30 cellular contexts compared by ENCODE assay signal in the genomic region with DNA sequence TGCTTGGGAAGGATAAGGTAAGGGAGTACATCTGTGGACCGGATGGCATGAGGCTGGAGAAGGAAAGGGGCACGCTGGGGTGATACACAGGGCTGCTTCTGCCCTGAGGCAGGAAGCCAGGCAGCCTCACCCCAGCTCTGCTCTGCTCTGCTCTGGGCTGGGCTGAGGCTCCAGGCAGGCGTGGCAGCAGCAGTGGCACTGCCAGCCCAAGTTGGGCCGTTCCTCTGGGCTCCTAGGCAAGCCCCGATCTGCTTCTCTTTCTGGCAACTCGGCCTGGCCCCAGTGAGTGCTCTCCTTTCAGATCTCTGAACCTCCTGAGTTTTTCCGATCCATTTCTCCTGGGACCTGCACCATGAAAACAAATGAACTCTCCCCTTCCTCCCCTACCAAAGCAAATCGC. TPM values are rescaled to one million over a fixed set of nuclear protein-coding genes. Genes with fewer than 3 reads are reported as not detected.
DNase-seq lines count a peak whose midpoint lies in the region; ATAC-seq and TF ChIP-seq lines count a peak whose summit lies in the region.
"Had no signal": no experiment of that assay in that cellular context is flagged by ENCODE, and none has a peak within 500 bp of the region (broad histone marks: within the 10 kb centered on the region; RNA-seq: fewer than 3 reads in every experiment).

No MANE protein-coding gene starts in this region.

- peaks cover 34% of the 10 kb centered on the region for H3K4me1 Mint-ChIP-seq in activated naive CD4-positive, alpha-beta T cell treated with anti-CD3 and anti-CD28 coated beads, Interleukin-2, amount 10 ng/mL, durations not matched to agents 7 days and 5 days
- H3K4me1 Mint-ChIP-seq in activated naive CD4-positive, alpha-beta T cell treated with anti-CD3 and anti-CD28 coated beads for 36 hours (ENCODE audit: low read depth): peaks cover 9% of the 10 kb centered on the region
- H3K4me1 Mint-ChIP-seq in neural progenitor cell: peaks cover 32% of the 10 kb centered on the region
- H3K4me1 Mint-ChIP-seq: stimulated activated memory B cell treated with anti-CD40 and anti-IgM and Interleukin-4, amounts not matched to agents 10 μg/mL and 1 μg/mL and 100 μg/mL, for 72 hours had no signal

- peak overlapping the region; percentile 54 for H3K27ac Mint-ChIP-seq in activated naive CD4-positive, alpha-beta T cell treated with anti-CD3 and anti-CD28 coated beads, Interleukin-2, amount 10 ng/mL, durations not matched to agents 7 days and 5 days
- no peak overlapping the region for H3K27ac Mint-ChIP-seq in activated naive CD4-positive, alpha-beta T cell treated with anti-CD3 and anti-CD28 coated beads for 36 hours
- H3K27ac Mint-ChIP-seq in neural progenitor cell: peak overlapping the region; percentile 40
- H3K27ac Mint-ChIP-seq: activated CD8-positive, alpha-beta T cell treated with anti-CD3 and anti-CD28 coated beads, Interleukin-2, amount 10 ng/mL, durations not matched to agents 7 days and 5 days; HFFc6; stimulated activated memory B cell treated with anti-CD40 and anti-IgM and Interleukin-4, amounts not matched to agents 10 μg/mL and 1 μg/mL and 100 μg/mL, for 72 hours had no signal

- no peaks in the 10 kb centered on the region for H3K27me3 Mint-ChIP-seq in activated naive CD4-positive, alpha-beta T cell treated with anti-CD3 and anti-CD28 coated beads, Interleukin-2, amount 10 ng/mL, durations not matched to agents 7 days and 5 days
- no peaks in the 10 kb centered on the region for H3K27me3 Mint-ChIP-seq in activated naive CD4-positive, alpha-beta T cell treated with anti-CD3 and anti-CD28 coated beads for 36 hours (ENCODE audit: low read depth)
- H3K27me3 Mint-ChIP-seq in neural progenitor cell (ENCODE audit: insufficient read depth, low read depth): peaks cover 11% of the 10 kb centered on the region
- H3K27me3 Mint-ChIP-seq: CD4-positive, alpha-beta memory T cell; naive thymus-derived CD8-positive, alpha-beta T cell; stimulated activated memory B cell treated with anti-CD40 and anti-IgM and Interleukin-4, amounts not matched to agents 10 μg/mL and 1 μg/mL and 100 μg/mL, for 72 hours had no signal

- H3K9me3 ChIP-seq in neural progenitor cell (ENCODE audit: low read depth): no peaks in the 10 kb centered on the region
- H3K9me3 ChIP-seq in vagina: no peaks in the 10 kb centered on the region
- no peaks in the 10 kb centered on the region for H3K9me3 ChIP-seq in OCI-LY7 (ENCODE audit: low read length)
- H3K9me3 ChIP-seq: breast epithelium, suprapubic skin, uterus had no signal

- BruUV-seq in OCI-LY7 (replicated peaks; lab: Mats Ljungman, UMichigan): no TSS peak

- H3K36me3 Mint-ChIP-seq in activated naive CD4-positive, alpha-beta T cell treated with anti-CD3 and anti-CD28 coated beads, Interleukin-2, amount 10 ng/mL, durations not matched to agents 7 days and 5 days: peaks cover 26% of the 10 kb centered on the region
- peaks cover 11% of the 10 kb centered on the region for H3K36me3 Mint-ChIP-seq in activated naive CD4-positive, alpha-beta T cell treated with anti-CD3 and anti-CD28 coated beads for 36 hours (ENCODE audit: low read depth)
- peaks cover 14% of the 10 kb centered on the region for H3K36me3 Mint-ChIP-seq in neural progenitor cell

- no peak overlapping the region for H3K9ac ChIP-seq in neural progenitor cell
- H3K9ac ChIP-seq: parathyroid adenoma had no signal

- no peaks in the 10 kb centered on the region for H4K20me1 ChIP-seq in neural progenitor cell (ENCODE audit: low read depth)
- no peaks in the 10 kb centered on the region for H4K20me1 ChIP-seq in OCI-LY7 (ENCODE audit: insufficient read depth, low read length)

- no peaks in the 10 kb centered on the region for H3F3A ChIP-seq in neural progenitor cell (ENCODE audit: low read depth)

- DNase-seq in activated naive CD4-positive, alpha-beta T cell treated with anti-CD3 and anti-CD28 coated beads, Interleukin-2, amount 10 ng/mL, durations not matched to agents 7 days and 5 days: no peak
- no peak for DNase-seq in activated naive CD4-positive, alpha-beta T cell treated with anti-CD3 and anti-CD28 coated beads for 36 hours
- no peak for DNase-seq in dorsolateral prefrontal cortex
- no peak for DNase-seq in neural progenitor cell (ENCODE audit: low spot score)
- no peak for DNase-seq in vagina (ENCODE audit: extremely low spot score in 2 of 2)
- DNase-seq in DMS 273 treated with DMSO at 0.1 percent for 48 hours (lab: John Stamatoyannopoulos, UW): no peak
- no peak for DNase-seq in OCI-LY7 (ENCODE audit: low spot score)
- DNase-seq: activated CD4-positive, alpha-beta T cell treated with anti-CD3 and anti-CD28 coated beads for 1 hour; activated CD8-positive, alpha-beta T cell treated with anti-CD3 and anti-CD28 coated beads, Interleukin-2, amount 10 ng/mL, durations not matched to agents 7 days and 5 days; activated effector memory CD4-positive, alpha-beta T cell treated with Interleukin-2 at 50 U/mL for 16 hours; CD4-positive, alpha-beta memory T cell; cortex of kidney; GOT3; HFFc6; KG1; midbrain; NCI-H1417 treated with DMSO at 0.1 percent for 48 hours; NCI-H446; OCI-M1; stimulated activated CD4-positive, alpha-beta T cell treated with anti-CD3 and anti-CD28 coated beads, Interleukin-4, amount 100 ng/mL, for 24 hours; uterus had no signal

- no peaks in the 10 kb centered on the region for H3K4me1 ChIP-seq in neural progenitor cell
- peaks cover 55% of the 10 kb centered on the region for H3K4me1 ChIP-seq in vagina
- no peaks in the 10 kb centered on the region for H3K4me1 ChIP-seq in OCI-LY7 (ENCODE audit: insufficient read depth, low read length, poor library complexity, severe bottlenecking)
- H3K4me1 ChIP-seq: breast epithelium, parathyroid adenoma had no signal

- POLR2A ChIA-PET in OCI-LY7 (lab: Charles Lee): no interaction called here

- H3K79me2 ChIP-seq in neural progenitor cell (ENCODE audit: low read depth): no peaks in the 10 kb centered on the region
- no peaks in the 10 kb centered on the region for H3K79me2 ChIP-seq in OCI-LY7 (ENCODE audit: insufficient read depth, low read depth, low read length)

- intact Hi-C loops in activated naive CD4-positive, alpha-beta T cell treated with anti-CD3 and anti-CD28 coated beads for 36 hours (cut with micrococcal nuclease): no loop called here
- intact Hi-C loops in dorsolateral prefrontal cortex (cut with DNase I) (no loop called here), vagina (cut with DNase I) (loop anchor here (10.0 kb wide), 1 partner anchor 231 kb away; the partner anchor contains the start of genes COG4 and SF3B3), OCI-LY7 (cut with micrococcal nuclease; ENCODE audit: unreplicated experiment) (no loop called here)

- H3K36me3 ChIP-seq in neural progenitor cell (no peaks in the 10 kb centered on the region), vagina (no peaks in the 10 kb centered on the region), OCI-LY7 (ENCODE audit: insufficient read depth, low read length) (peaks cover 14% of the 10 kb centered on the region)
- H3K36me3 ChIP-seq: breast epithelium, uterus had no signal

- H3K27ac ChIP-seq in dorsolateral prefrontal cortex: peak overlapping the region in 54 of 59 donors; percentile 13 to 92 (median 76)
- no peak overlapping the region for H3K27ac ChIP-seq in neural progenitor cell
- H3K27ac ChIP-seq in vagina: peak overlapping the region; percentile 58
- no peak overlapping the region for H3K27ac ChIP-seq in OCI-LY7 (ENCODE audit: low read depth, low read length, poor library complexity, severe bottlenecking)
- H3K27ac ChIP-seq: breast epithelium, parathyroid adenoma, suprapubic skin, uterus had no signal

- CTCF ChIA-PET in activated naive CD4-positive, alpha-beta T cell treated with anti-CD3 and anti-CD28 coated beads, Interleukin-2, amount 10 ng/mL, durations not matched to agents 7 days and 5 days (lab: Charles Lee): no interaction called here
- CTCF ChIA-PET in activated naive CD4-positive, alpha-beta T cell treated with anti-CD3 and anti-CD28 coated beads for 36 hours (lab: Charles Lee): interaction anchor here (1.0 to 1.2 kb wide), 2 partner anchors 15 to 77 kb away, joined by 3 read pairs; no protein-coding TSS in a partner anchor
- CTCF ChIA-PET in OCI-LY7 (lab: Charles Lee; ENCODE audit: unreplicated experiment): no interaction called here

- no peak for ATAC-seq in GM19395 (IDR thresholded peaks at IDR 0.05; ENCODE audit: unreplicated experiment)
- ATAC-seq: activated CD8-positive, alpha-beta T cell treated with anti-CD3 and anti-CD28 coated beads, Interleukin-2, amount 10 ng/mL, durations not matched to agents 7 days and 5 days; naive thymus-derived CD8-positive, alpha-beta T cell; right cardiac atrium; Right ventricle myocardium inferior; SK-N-SH treated with all-trans-retinoic acid at 6 μM for 48 hours; stimulated activated memory B cell treated with anti-CD40 and anti-IgM and Interleukin-4, amounts not matched to agents 10 μg/mL and 1 μg/mL and 100 μg/mL, for 72 hours had no signal

- H3K27me3 ChIP-seq in dorsolateral prefrontal cortex: no peaks in the 10 kb centered on the region
- H3K27me3 ChIP-seq in neural progenitor cell: no peaks in the 10 kb centered on the region
- no peaks in the 10 kb centered on the region for H3K27me3 ChIP-seq in vagina
- H3K27me3 ChIP-seq: breast epithelium, suprapubic skin, uterus had no signal

- TF ChIP-seq POLR2A in vagina (IDR thresholded peaks at IDR 0.05): no peak

- H3K4me3 ChIP-seq in dorsolateral prefrontal cortex (no peak overlapping the region), neural progenitor cell (no peak overlapping the region), vagina (no peak overlapping the region), OCI-LY7 (ENCODE audit: low read depth, low read length, poor library complexity, severe bottlenecking) (no peak overlapping the region)
- H3K4me3 ChIP-seq: breast epithelium, suprapubic skin, uterus had no signal

- H3K9me3 Mint-ChIP-seq in activated naive CD4-positive, alpha-beta T cell treated with anti-CD3 and anti-CD28 coated beads, Interleukin-2, amount 10 ng/mL, durations not matched to agents 7 days and 5 days: no peaks in the 10 kb centered on the region
- H3K9me3 Mint-ChIP-seq in activated naive CD4-positive, alpha-beta T cell treated with anti-CD3 and anti-CD28 coated beads for 36 hours: no peaks in the 10 kb centered on the region
- H3K9me3 Mint-ChIP-seq in neural progenitor cell: no peaks in the 10 kb centered on the region
- H3K9me3 Mint-ChIP-seq: CD4-positive, alpha-beta memory T cell; HFFc6; naive thymus-derived CD8-positive, alpha-beta T cell; stimulated activated memory B cell treated with anti-CD40 and anti-IgM and Interleukin-4, amounts not matched to agents 10 μg/mL and 1 μg/mL and 100 μg/mL, for 72 hours had no signal

- TF ChIP-seq CTCF in dorsolateral prefrontal cortex (IDR thresholded peaks at IDR 0.05 in 54 of 56, conservative IDR thresholded peaks at IDR 0.05 in 2 of 56; ENCODE audit: low read depth in 1 of 56, partially characterized antibody in 56 of 56) (no peak), neural progenitor cell (IDR thresholded peaks at IDR 0.05) (no peak), vagina (IDR thresholded peaks at IDR 0.05) (no peak), OCI-LY7 (conservative IDR thresholded peaks at IDR 0.05; ENCODE audit: low read length) (no peak)

- H3K4me2 ChIP-seq in neural progenitor cell (no peak overlapping the region), OCI-LY7 (ENCODE audit: low read length) (no peak overlapping the region)

- no peak overlapping the region for H2AFZ ChIP-seq in neural progenitor cell (replicated peaks)
- no peak overlapping the region for H2AFZ ChIP-seq in OCI-LY7 (ENCODE audit: low read length)
- H2AFZ ChIP-seq: parathyroid adenoma had no signal

- H3K9me2 ChIP-seq in OCI-LY7 (ENCODE audit: insufficient read depth, low read length): no peaks in the 10 kb centered on the region

- H3K4me3 Mint-ChIP-seq in activated naive CD4-positive, alpha-beta T cell treated with anti-CD3 and anti-CD28 coated beads, Interleukin-2, amount 10 ng/mL, durations not matched to agents 7 days and 5 days: no peak overlapping the region
- no peak overlapping the region for H3K4me3 Mint-ChIP-seq in activated naive CD4-positive, alpha-beta T cell treated with anti-CD3 and anti-CD28 coated beads for 36 hours
- H3K4me3 Mint-ChIP-seq in neural progenitor cell: no peak overlapping the region
- H3K4me3 Mint-ChIP-seq: activated CD8-positive, alpha-beta T cell treated with anti-CD3 and anti-CD28 coated beads, Interleukin-2, amount 10 ng/mL, durations not matched to agents 7 days and 5 days; CD4-positive, alpha-beta memory T cell; HFFc6; naive thymus-derived CD8-positive, alpha-beta T cell; stimulated activated memory B cell treated with anti-CD40 and anti-IgM and Interleukin-4, amounts not matched to agents 10 μg/mL and 1 μg/mL and 100 μg/mL, for 72 hours had no signal

RNA-seq across cellular contexts. Expression of gene VAC14, which starts 44.9 kb away (rescaled TPM):
- total RNA-seq in activated naive CD4-positive, alpha-beta T cell treated with anti-CD3 and anti-CD28 coated beads for 36 hours: 10 to 100 TPM; 19.6 to 20.6 TPM
- total RNA-seq in dorsolateral prefrontal cortex (10 to 100 TPM; 26.2 to 47.6 (median 36.9) TPM), neural progenitor cell (ENCODE audit: low replicate concordance) (16.1 and 50.3 TPM in 2 replicates), vagina (38.1 TPM), OCI-LY7 (2022) (39.5 and 43.1 TPM in 2 replicates)
- total RNA-seq in OCI-LY7 (2014; rRNA removed; shearing (Covaris generic)): 33.9 and 37.6 TPM in 2 replicates

Comparison
In these comparisons a context has a peak if more than half of its experiments do, and no peak if none do; other contexts are left out.
1. H3K27ac ChIP-seq: peak in dorsolateral prefrontal cortex (54 of 59) and vagina (single experiment); none in neural progenitor cell (single experiment) and OCI-LY7 (single experiment).